8 cellular contexts compared by ENCODE assay signal in genomic region chr15:59372352-59373211, GRCh38. TPM values are rescaled to one million over a fixed set of nuclear protein-coding genes. Genes with fewer than 3 reads are reported as not detected.
DNase-seq lines count a peak whose midpoint lies in the region; TF ChIP-seq lines count a peak whose summit lies in the region.

Gene MYO1E (minus strand): TSS chr15:59372871. CDS start chr15:59372500, 371 bp downstream.

- H3K27ac ChIP-seq in breast epithelium = peak within 1 kb of the TSS; percentile 99

- H3K27me3 ChIP-seq in HAP-1 (ENCODE audit: low read depth) (no peaks in the 10 kb centered on the region), breast epithelium (no peaks in the 10 kb centered on the region)

- TF ChIP-seq CTCF in GM10248 (IDR thresholded peaks at IDR 0.05; ENCODE audit: control extremely low read depth, extremely low read depth, low read depth, missing control alignments) (no peak), breast epithelium (IDR thresholded peaks at IDR 0.05) (no peak)

- intact Hi-C loops in breast epithelium (cut with DNase I; ENCODE audit: low total_unique reads) = no loop called here

- CTCF ChIA-PET in GM10248 (lab: Yijun Ruan, JAX) = interaction anchor here (0.8 to 1.2 kb wide), 4 partner anchors 12 to 148 kb away, joined by 3 to 4 read pairs (median 4); no protein-coding TSS in a partner anchor

- peak; percentile 64 for TF ChIP-seq POLR2A in breast epithelium (IDR thresholded peaks at IDR 0.05)

- H3K4me1 ChIP-seq in HAP-1 = peaks cover 8% of the 10 kb centered on the region
- H3K4me1 ChIP-seq in breast epithelium = no peaks in the 10 kb centered on the region

- DNase-seq in GM10248 (ENCODE audit: extremely low spot score) = peak; percentile 84
- DNase-seq in HAP-1 (ENCODE audit: low spot score in 2 of 2) = peak; percentile 92 to 97
- peak; percentile 9 for DNase-seq in NAMALWA (ENCODE audit: low spot score)
- DNase-seq in SKM-1 (lab: John Stamatoyannopoulos, UW; ENCODE audit: unreplicated experiment) = peak; percentile 81
- peak; percentile 83 to 94 for DNase-seq in breast epithelium (ENCODE audit: low spot score in 2 of 2)
- DNase-seq in renal cortical epithelial cell (ENCODE audit: low read depth) = peak; percentile 98
- no peak for DNase-seq in NK-92 (lab: John Stamatoyannopoulos, UW; ENCODE audit: unreplicated experiment)

- H3K36me3 ChIP-seq in HAP-1 (replicated peaks) (no peaks in the 10 kb centered on the region), breast epithelium (no peaks in the 10 kb centered on the region)

- in situ Hi-C loops in HAP-1 (cut with MboI; ENCODE audit: low sequenced_read_pairs) = no loop called here

- POLR2A ChIA-PET in GM10248 (lab: Yijun Ruan, JAX) = interaction anchor here (0.6 to 1.2 kb wide), 9 partner anchors 12 to 519 kb away, joined by 3 to 7 read pairs (median 4); no protein-coding TSS in a partner anchor

- H3K4me3 ChIP-seq in HAP-1 (peak within 1 kb of the TSS; percentile 81), breast epithelium (peak within 1 kb of the TSS; percentile 84 to 98 (median 87)), iPS-11a (ENCODE audit: low read depth, low read length) (peak within 1 kb of the TSS; percentile 81)

- H3K9me3 ChIP-seq in HAP-1 (no peaks in the 10 kb centered on the region), breast epithelium (no peaks in the 10 kb centered on the region)

RNA-seq across cellular contexts. Expression of gene MYO1E, which starts in this region (rescaled TPM):
- 10 to 100 TPM; 51.5 to 76.1 (median 68.6) TPM for total RNA-seq in breast epithelium
- total RNA-seq in renal cortical epithelial cell = 444 and 694 TPM in 2 replicates
